ENCODE assay signal across 1 cellular context in genomic region chr11:64355078-64355940, GRCh38.
A peak's percentile ranks its signal among the peaks of the same experiment; 100 is the strongest.
TF ChIP-seq lines count a peak whose summit lies in the region.

No MANE protein-coding gene starts in this region.

TF ChIP-seq in HepG2, 621 proteins besides CTCF, POLR2A, EP300 and RAD21 (continued from another document and continues in another):
- TF ChIP-seq MXI1 (IDR thresholded peaks at IDR 0.05; ENCODE audit: borderline replicate concordance, low read depth, low read length) (peak; percentile 62; the same call in 1 of the 3 replicates), ISL2 (CRISPR knock-in tag; IDR thresholded peaks at IDR 0.05) (no peak), MTF1 (CRISPR knock-in tag; IDR thresholded peaks at IDR 0.05) (no peak), ZNF10 (CRISPR knock-in tag; IDR thresholded peaks at IDR 0.05; ENCODE audit: borderline replicate concordance, low read depth) (no peak), HNF4G (IDR thresholded peaks at IDR 0.05; ENCODE audit: borderline replicate concordance, low read depth, low read length) (peak; percentile 58; the same call in 1 of the 2 replicates), HNF4G (CRISPR knock-in tag; IDR thresholded peaks at IDR 0.05; ENCODE audit: borderline replicate concordance, low read depth) (peak; percentile 71; the same call in 1 of the 2 replicates), E2F1 (CRISPR knock-in tag; IDR thresholded peaks at IDR 0.05) (no peak), ZBTB20 (CRISPR knock-in tag; IDR thresholded peaks at IDR 0.05; ENCODE audit: borderline replicate concordance, low read depth) (no peak), BCL6 (CRISPR knock-in tag; IDR thresholded peaks at IDR 0.05) (no peak), ZNF34 (CRISPR knock-in tag; IDR thresholded peaks at IDR 0.05; ENCODE audit: borderline replicate concordance) (no peak), SNAPC5 (CRISPR knock-in tag; IDR thresholded peaks at IDR 0.05; ENCODE audit: borderline replicate concordance) (no peak), GABPA (IDR thresholded peaks at IDR 0.05; ENCODE audit: low read depth, low read length) (no peak), GABPA (CRISPR knock-in tag; IDR thresholded peaks at IDR 0.05; ENCODE audit: low read depth) (peak; percentile 72), ZBTB39 (CRISPR knock-in tag; IDR thresholded peaks at IDR 0.05) (no peak), ZNF687 (CRISPR knock-in tag; IDR thresholded peaks at IDR 0.05) (peak; percentile 80), MTA1 (CRISPR knock-in tag; IDR thresholded peaks at IDR 0.05; ENCODE audit: borderline replicate concordance) (peak; percentile 70; the same call in 1 of the 2 replicates), RNF219 (CRISPR knock-in tag; IDR thresholded peaks at IDR 0.05) (no peak), ATF6 (CRISPR knock-in tag; conservative IDR thresholded peaks at IDR 0.05) (no peak), PAF1 (CRISPR knock-in tag; IDR thresholded peaks at IDR 0.05) (no peak), ZMAT5 (CRISPR knock-in tag; IDR thresholded peaks at IDR 0.05; ENCODE audit: borderline replicate concordance, low read depth) (no peak), ZNF800 (CRISPR knock-in tag; IDR thresholded peaks at IDR 0.05) (no peak), REST (IDR thresholded peaks at IDR 0.05; ENCODE audit: borderline replicate concordance in 1 of 2, low read depth in 1 of 2, low read length in 2 of 2) (no peak), CENPT (CRISPR knock-in tag; IDR thresholded peaks at IDR 0.05; ENCODE audit: low read depth) (no peak), SRSF1 (optimal IDR thresholded peaks at IDR 0.05; ENCODE audit: low read depth, low read length) (peak; percentile 77), ZNF784 (CRISPR knock-in tag; IDR thresholded peaks at IDR 0.05; ENCODE audit: borderline replicate concordance) (no peak), LBX2 (CRISPR knock-in tag; IDR thresholded peaks at IDR 0.05; ENCODE audit: borderline replicate concordance) (no peak), MXD4 (CRISPR knock-in tag; IDR thresholded peaks at IDR 0.05) (peak; percentile 31; the same call in 1 of the 2 replicates), ZFP41 (CRISPR knock-in tag; IDR thresholded peaks at IDR 0.05; ENCODE audit: borderline replicate concordance) (no peak), DZIP1 (CRISPR knock-in tag; IDR thresholded peaks at IDR 0.05) (no peak; the same call in 1 of the 2 replicates)
